ENCODE assay signal across 12 cellular contexts in genomic region chr11:12089041-12089440, GRCh38. TPM values are rescaled to one million over a fixed set of nuclear protein-coding genes. Genes with fewer than 3 reads are reported as not detected.
DNase-seq lines count a peak whose midpoint lies in the region; ATAC-seq and TF ChIP-seq lines count a peak whose summit lies in the region.
"Had no signal": no experiment of that assay in that cellular context is flagged by ENCODE, and none has a peak within 500 bp of the region (broad histone marks: within the 10 kb centered on the region; RNA-seq: fewer than 3 reads in every experiment).

No MANE protein-coding gene starts in this region.

- no peak for ATAC-seq in IMR-90 (ENCODE audit: low read depth)
- ATAC-seq in effector memory CD8-positive, alpha-beta T cell (replicated peaks), result no peak
- ATAC-seq in GM21367 (IDR thresholded peaks at IDR 0.05; ENCODE audit: unreplicated experiment), result no peak
- ATAC-seq: stimulated activated memory B cell treated with anti-CD40 and anti-IgM and Interleukin-4, amounts not matched to agents 10 μg/mL and 1 μg/mL and 100 μg/mL, for 72 hours had no signal

- 90% methylated on average over 2 of the region's 4 CpGs; no CpG with 5 or more reads in 1 of the 2 experiments for WGBS in IMR-90 (ENCODE audit: extremely low coverage in 2 of 2, insufficient read length in 1 of 2), 2 experiments

- POLR2A ChIA-PET in CD4-positive, alpha-beta memory T cell (lab: Charles Lee; ENCODE audit: partially characterized antibody), result interaction anchor here (0.5 to 2.0 kb wide), 4 partner anchors 19 to 147 kb away, joined by 3 to 7 read pairs (median 4); no protein-coding TSS in a partner anchor
- POLR2A ChIA-PET in IMR-90 (lab: Charles Lee; ENCODE audit: unreplicated experiment), result no interaction called here

- H3K79me1 ChIP-seq in IMR-90 (ENCODE audit: low read depth in 1 of 2, low read length in 2 of 2), result peaks cover 8 to 57% of the 10 kb centered on the region in 2 experiments; a peak in 3 of 4 replicates

- dilution Hi-C loops in IMR-90 (cut with HindIII; ENCODE audit: low sequenced_read_pairs, unreplicated experiment), result no loop called here

- H3K18ac ChIP-seq in IMR-90 (ENCODE audit: low read depth, low read length), result peak overlapping the region; percentile 45; the same call in 1 of the 2 replicates

- no TSS peak for BruUV-seq in IMR-90 (replicated peaks; lab: Mats Ljungman, UMichigan)

- in situ Hi-C loops in IMR-90 (cut with MboI; ENCODE audit: low sequenced_read_pairs), result no loop called here

- peak overlapping the region in 5 of 7 donors; percentile 10 to 84 (median 70) for H3K27ac Mint-ChIP-seq in CD4-positive, alpha-beta memory T cell
- H3K27ac Mint-ChIP-seq in effector memory CD8-positive, alpha-beta T cell, result peak overlapping the region in 1 of 2 donors; percentile 52
- H3K27ac Mint-ChIP-seq: stimulated activated memory B cell treated with anti-CD40 and anti-IgM and Interleukin-4, amounts not matched to agents 10 μg/mL and 1 μg/mL and 100 μg/mL, for 72 hours had no signal

- no peaks in the 10 kb centered on the region for H3K27me3 Mint-ChIP-seq in CD4-positive, alpha-beta memory T cell
- no peaks in the 10 kb centered on the region for H3K27me3 Mint-ChIP-seq in effector memory CD8-positive, alpha-beta T cell

- peak overlapping the region; percentile 100 for H2BK20ac ChIP-seq in IMR-90 (ENCODE audit: low read depth, low read length)

- H2BK120ac ChIP-seq in IMR-90 (ENCODE audit: low read depth, low read length), result peak overlapping the region; percentile 100

- peak overlapping the region; percentile 100 for H2AK5ac ChIP-seq in IMR-90 (ENCODE audit: low read depth, low read length)

- peak overlapping the region; percentile 91 for H4K91ac ChIP-seq in IMR-90 (ENCODE audit: insufficient read depth, low read depth, low read length)

- no peak overlapping the region for H3K27ac ChIP-seq in CD4-positive, alpha-beta memory T cell (ENCODE audit: low read depth, low read length)
- H3K27ac ChIP-seq in IMR-90 (ENCODE audit: insufficient read depth, low read length) (peak overlapping the region; percentile 41), neutrophil (peak overlapping the region; percentile 85)

- H2AFZ ChIP-seq in IMR-90 (replicated peaks; ENCODE audit: low read length, poor library complexity), result peak overlapping the region; percentile 1

- no peaks in the 10 kb centered on the region for H3K36me3 ChIP-seq in CD4-positive, alpha-beta memory T cell (ENCODE audit: insufficient read depth, low read length)
- no peaks in the 10 kb centered on the region for H3K36me3 ChIP-seq in IMR-90 (ENCODE audit: control insufficient read depth, insufficient read depth, low read length)
- no peaks in the 10 kb centered on the region for H3K36me3 ChIP-seq in neutrophil

- no peak for TF ChIP-seq POLR2A in IMR-90 (IDR thresholded peaks at IDR 0.05; ENCODE audit: low read depth, low read length)

- peak overlapping the region; percentile 100 for H2BK5ac ChIP-seq in IMR-90 (ENCODE audit: low read depth, low read length, poor library complexity, severe bottlenecking)

- no peak overlapping the region; the same call in 1 of the 2 replicates for H3K9ac ChIP-seq in IMR-90 (ENCODE audit: low read depth, low read length)

- TF ChIP-seq CTCF in IMR-90 (conservative IDR thresholded peaks at IDR 0.05; ENCODE audit: low read depth, low read length) (no peak), neutrophil (IDR thresholded peaks at IDR 0.05) (no peak)

- intact Hi-C loops in CD4-positive, alpha-beta memory T cell (cut with micrococcal nuclease), result no loop called here
- intact Hi-C loops in IMR-90 (cut with micrococcal nuclease), result loop anchor here (10.0 kb wide), 1 partner anchor 146 kb away; no protein-coding TSS in a partner anchor

- DNase-seq in CD4-positive, alpha-beta memory T cell, result no peak
- DNase-seq in IMR-90 (no peak), NCI-H82 treated with DMSO at 0.1 percent for 48 hours (lab: John Stamatoyannopoulos, UW; ENCODE audit: unreplicated experiment) (no peak), DMS 273 treated with DMSO at 0.1 percent for 48 hours (lab: John Stamatoyannopoulos, UW) (no peak)
- no peak for DNase-seq in effector memory CD8-positive, alpha-beta T cell
- DNase-seq: GDM1; NCI-H1105; stimulated activated CD4-positive, alpha-beta T cell treated with anti-CD3 and anti-CD28 coated beads, Interleukin-4, amount 100 ng/mL, for 1 hour had no signal

- no peaks in the 10 kb centered on the region for H4K20me1 ChIP-seq in IMR-90 (ENCODE audit: insufficient read depth, low read length)

- no peaks in the 10 kb centered on the region for H3K9me3 ChIP-seq in CD4-positive, alpha-beta memory T cell (ENCODE audit: control insufficient read depth in 1 of 2, low read length in 2 of 2)
- no peaks in the 10 kb centered on the region for H3K9me3 ChIP-seq in IMR-90 (ENCODE audit: control insufficient read depth, insufficient read depth, low read length)
- no peaks in the 10 kb centered on the region for H3K9me3 ChIP-seq in neutrophil

- H4K8ac ChIP-seq in IMR-90 (ENCODE audit: low read depth in 2 of 2, low read length in 2 of 2), result peak overlapping the region; percentile 99 to 100

- no peak overlapping the region for H3K4me3 ChIP-seq in CD4-positive, alpha-beta memory T cell (ENCODE audit: low read length in 2 of 2)
- H3K4me3 ChIP-seq in IMR-90 (ENCODE audit: insufficient read depth, low read depth, low read length) (no peak overlapping the region), neutrophil (ENCODE audit: low read depth in 1 of 2, low read length in 1 of 2) (peak overlapping the region in 1 of 2 experiments; percentile 53)

- CTCF ChIA-PET in CD4-positive, alpha-beta memory T cell (lab: Charles Lee; ENCODE audit: partially characterized antibody), result interaction anchor here (1.5 to 7.4 kb wide), 6 partner anchors 13 to 194 kb away, joined by 3 to 60 read pairs (median 4); no protein-coding TSS in a partner anchor
- CTCF ChIA-PET in IMR-90 (lab: Yijun Ruan, JAX), result no interaction called here

- no peak overlapping the region; the same call in 1 of the 2 replicates for H3K4me2 ChIP-seq in IMR-90 (ENCODE audit: low read depth, low read length)

- H4K5ac ChIP-seq in IMR-90 (ENCODE audit: low read depth, low read length), result peak overlapping the region; percentile 78

- peak overlapping the region; percentile 73 for H3K56ac ChIP-seq in IMR-90 (ENCODE audit: extremely low read depth, insufficient read depth, low read length)

- no peaks in the 10 kb centered on the region for H3K27me3 ChIP-seq in CD4-positive, alpha-beta memory T cell (ENCODE audit: insufficient read depth, low read length)
- H3K27me3 ChIP-seq in IMR-90 (ENCODE audit: control insufficient read depth, insufficient read depth, low read length) (no peaks in the 10 kb centered on the region), neutrophil (no peaks in the 10 kb centered on the region)

- peak overlapping the region in 7 of 8 donors; percentile 7 to 68 (median 50) for H3K4me3 Mint-ChIP-seq in CD4-positive, alpha-beta memory T cell
- peak overlapping the region; percentile 53 to 77 for H3K4me3 Mint-ChIP-seq in effector memory CD8-positive, alpha-beta T cell
- H3K4me3 Mint-ChIP-seq: stimulated activated memory B cell treated with anti-CD40 and anti-IgM and Interleukin-4, amounts not matched to agents 10 μg/mL and 1 μg/mL and 100 μg/mL, for 72 hours had no signal

- peak overlapping the region; percentile 80 for H3K23ac ChIP-seq in IMR-90 (ENCODE audit: low read depth, low read length)

- H3K4ac ChIP-seq in IMR-90 (ENCODE audit: low read depth, low read length), result peak overlapping the region; percentile 100

- peak overlapping the region; percentile 100 for H3K14ac ChIP-seq in IMR-90 (replicated peaks; ENCODE audit: low read depth, low read length)

- H3K9me1 ChIP-seq in IMR-90 (ENCODE audit: insufficient read depth, low read length), result peaks cover 37% of the 10 kb centered on the region

- H2AK9ac ChIP-seq in IMR-90 (replicated peaks; ENCODE audit: low read depth, low read length, poor library complexity), result peak overlapping the region; percentile 66

- H2BK15ac ChIP-seq in IMR-90 (ENCODE audit: low read depth, low read length), result peak overlapping the region; percentile 99

- peaks cover 0 to 1% (median 0%) of the 10 kb centered on the region in 8 donors for H3K9me3 Mint-ChIP-seq in CD4-positive, alpha-beta memory T cell
- no peaks in the 10 kb centered on the region for H3K9me3 Mint-ChIP-seq in effector memory CD8-positive, alpha-beta T cell
- H3K9me3 Mint-ChIP-seq: IgD-negative memory B cell had no signal

- H3K4me1 Mint-ChIP-seq in CD4-positive, alpha-beta memory T cell, result peaks cover 57 to 77% (median 66%) of the 10 kb centered on the region in 4 donors
- peaks cover 60 to 67% of the 10 kb centered on the region in 2 donors for H3K4me1 Mint-ChIP-seq in effector memory CD8-positive, alpha-beta T cell (ENCODE audit: low read depth in 2 of 2)

- no peak for TF ChIP-seq RAD21 in IMR-90 (IDR thresholded peaks at IDR 0.05; ENCODE audit: low read length)

- H3K36me3 Mint-ChIP-seq in CD4-positive, alpha-beta memory T cell, result no peaks in the 10 kb centered on the region
- H3K36me3 Mint-ChIP-seq in effector memory CD8-positive, alpha-beta T cell (ENCODE audit: insufficient read depth), result peaks cover 7% of the 10 kb centered on the region
- H3K36me3 Mint-ChIP-seq: stimulated activated memory B cell treated with anti-CD40 and anti-IgM and Interleukin-4, amounts not matched to agents 10 μg/mL and 1 μg/mL and 100 μg/mL, for 72 hours had no signal

- peaks cover 62% of the 10 kb centered on the region for H3K4me1 ChIP-seq in CD4-positive, alpha-beta memory T cell (ENCODE audit: insufficient read depth, low read length)
- H3K4me1 ChIP-seq in IMR-90 (ENCODE audit: control insufficient read depth, insufficient read depth, low read length), result peaks cover 36% of the 10 kb centered on the region
- peaks cover 63 to 70% of the 10 kb centered on the region in 2 experiments for H3K4me1 ChIP-seq in neutrophil (ENCODE audit: control insufficient read depth in 1 of 2, insufficient read depth in 1 of 2, low read depth in 1 of 2, low read length in 1 of 2)

TF ChIP-seq in IMR-90, 13 proteins besides CTCF, POLR2A, EP300 and RAD21 (continues in another document):
- TF ChIP-seq MAFK (IDR thresholded peaks at IDR 0.05; ENCODE audit: low read depth, low read length) (no peak), MXI1 (IDR thresholded peaks at IDR 0.05; ENCODE audit: borderline replicate concordance, low read depth, low read length) (no peak), USF2 (IDR thresholded peaks at IDR 0.05; ENCODE audit: low read depth, low read length) (no peak)

RNA-seq across cellular contexts. Expression of gene MICAL2, which starts 21.3 kb away (rescaled TPM):
- 10 to 100 TPM; 33.3 to 38.8 TPM for total RNA-seq in CD4-positive, alpha-beta memory T cell
- polyA plus RNA-seq in CD4-positive, alpha-beta memory T cell, result 10 to 100 TPM; 10.9 to 23.1 TPM
- 285 and 336 TPM in 2 replicates for total RNA-seq in IMR-90 (2012; rRNA removed)
- 141 and 170 TPM in 2 replicates for polyA plus RNA-seq in IMR-90 (2012; rRNA removed)
- 63.9 and 84.9 TPM in 2 replicates for polyA plus RNA-seq in IMR-90 (2012; cell fraction: cytosol; rRNA removed)
- 109 and 162 TPM in 2 replicates for polyA plus RNA-seq in IMR-90 (2012; cell fraction: nucleus; rRNA removed; ENCODE audit: low replicate concordance)
